In genomic region chr10:89838002-89838615, GRCh38 we compare ENCODE assay signal across 9 cellular contexts.
DNase-seq lines count a peak whose midpoint lies in the region; ATAC-seq and TF ChIP-seq lines count a peak whose summit lies in the region.
"Had no signal": no experiment of that assay in that cellular context is flagged by ENCODE, and none has a peak within 500 bp of the region (broad histone marks: within the 10 kb centered on the region; RNA-seq: fewer than 3 reads in every experiment).

No MANE protein-coding gene starts in this region.

- H3K9me3 ChIP-seq in gastroesophageal sphincter = peaks cover 0 to 5% (median 0%) of the 10 kb centered on the region in 3 donors
- H3K9me3 ChIP-seq in skeletal muscle tissue (ENCODE audit: control insufficient read depth in 3 of 3, low read length in 3 of 3) = no peaks in the 10 kb centered on the region
- H3K9me3 ChIP-seq in neural progenitor cell (ENCODE audit: low read depth) = no peaks in the 10 kb centered on the region

- H3K4me3 ChIP-seq in GM12875 (ENCODE audit: low read depth, low read length) (peak overlapping the region; percentile 63), WI38 (ENCODE audit: low read depth, low read length) (peak overlapping the region; percentile 63), gastroesophageal sphincter (peak overlapping the region; percentile 49 to 67), skeletal muscle tissue (ENCODE audit: low read length in 3 of 3) (peak overlapping the region; percentile 35 to 72 (median 64)), neural progenitor cell (no peak overlapping the region)

- H3K27ac Mint-ChIP-seq in neural progenitor cell = no peak overlapping the region

- H3K9ac ChIP-seq in skeletal muscle tissue (ENCODE audit: low read depth in 1 of 3, low read length in 3 of 3) (peak overlapping the region; percentile 3 to 72 (median 56)), neural progenitor cell (no peak overlapping the region)

- TF ChIP-seq EP300 in gastroesophageal sphincter (IDR thresholded peaks at IDR 0.05) = no peak

- H3K27me3 Mint-ChIP-seq in neural progenitor cell (ENCODE audit: insufficient read depth, low read depth) = no peaks in the 10 kb centered on the region

- H3K36me3 ChIP-seq in gastroesophageal sphincter (no peaks in the 10 kb centered on the region), skeletal muscle tissue (ENCODE audit: control insufficient read depth in 3 of 3, insufficient read depth in 3 of 3, low read length in 3 of 3) (no peaks in the 10 kb centered on the region), neural progenitor cell (no peaks in the 10 kb centered on the region)

- H3K9me3 Mint-ChIP-seq in neural progenitor cell = peaks cover 2% of the 10 kb centered on the region

- WGBS in gastroesophageal sphincter (ENCODE audit: low coverage in 1 of 2), 2 donors = 85% methylated on average over 6 of the region's 27 CpGs; no CpG with 5 or more reads in 1 of the 2 donors

- H3K27ac ChIP-seq in gastroesophageal sphincter = peak overlapping the region in 2 of 4 donors; percentile 71 to 78
- peak overlapping the region; percentile 30 for H3K27ac ChIP-seq in skeletal muscle tissue (ENCODE audit: low read depth, low read length)
- H3K27ac ChIP-seq in neural progenitor cell = no peak overlapping the region

- no peak for TF ChIP-seq CTCF in GM12875 (IDR thresholded peaks at IDR 0.05; ENCODE audit: borderline replicate concordance, insufficient read depth, low read depth, low read length)
- TF ChIP-seq CTCF in WI38 (IDR thresholded peaks at IDR 0.05; ENCODE audit: low read depth, low read length) = no peak
- no peak for TF ChIP-seq CTCF in gastroesophageal sphincter (IDR thresholded peaks at IDR 0.05)
- no peak for TF ChIP-seq CTCF in neural progenitor cell (IDR thresholded peaks at IDR 0.05)

- H2AFZ ChIP-seq in neural progenitor cell (replicated peaks) = no peak overlapping the region

- H3K36me3 Mint-ChIP-seq in neural progenitor cell = no peaks in the 10 kb centered on the region

- no peaks in the 10 kb centered on the region for H3K4me1 Mint-ChIP-seq in neural progenitor cell

- TF ChIP-seq POLR2A in gastroesophageal sphincter (IDR thresholded peaks at IDR 0.05) = no peak

- ATAC-seq in gastroesophageal sphincter (peak; percentile 30), HG03342 (IDR thresholded peaks at IDR 0.05; ENCODE audit: unreplicated experiment) (no peak)

- H3K4me2 ChIP-seq in neural progenitor cell = no peak overlapping the region

- peaks cover 0 to 20% (median 4%) of the 10 kb centered on the region in 3 donors for H3K4me1 ChIP-seq in gastroesophageal sphincter
- H3K4me1 ChIP-seq in skeletal muscle tissue (ENCODE audit: control insufficient read depth in 3 of 3, insufficient read depth in 3 of 3, low read length in 3 of 3) = peaks cover 0 to 2% (median 0%) of the 10 kb centered on the region in 3 donors
- H3K4me1 ChIP-seq in neural progenitor cell = no peaks in the 10 kb centered on the region

- no peaks in the 10 kb centered on the region for H3K79me2 ChIP-seq in neural progenitor cell (ENCODE audit: low read depth)

- H3K4me3 Mint-ChIP-seq in neural progenitor cell = no peak overlapping the region

- H3K27me3 ChIP-seq in gastroesophageal sphincter (no peaks in the 10 kb centered on the region), skeletal muscle tissue (ENCODE audit: control insufficient read depth in 3 of 3, insufficient read depth in 3 of 3, low read length in 3 of 3) (peaks cover 0 to 18% (median 15%) of the 10 kb centered on the region in 3 donors), neural progenitor cell (no peaks in the 10 kb centered on the region)

- H3F3A ChIP-seq in neural progenitor cell (ENCODE audit: low read depth) = no peaks in the 10 kb centered on the region

- no peak for DNase-seq in neural progenitor cell (ENCODE audit: low spot score)
- no peak for DNase-seq in HPDE6-E6E7 (ENCODE audit: extremely low spot score)
- DNase-seq in pons (ENCODE audit: low spot score) = no peak
- DNase-seq: NCI-H2171 treated with DMSO at 0.1 percent for 48 hours had no signal

- H4K20me1 ChIP-seq in neural progenitor cell (ENCODE audit: low read depth) = no peaks in the 10 kb centered on the region
